13 cellular contexts compared by ENCODE assay signal in the genomic region with DNA sequence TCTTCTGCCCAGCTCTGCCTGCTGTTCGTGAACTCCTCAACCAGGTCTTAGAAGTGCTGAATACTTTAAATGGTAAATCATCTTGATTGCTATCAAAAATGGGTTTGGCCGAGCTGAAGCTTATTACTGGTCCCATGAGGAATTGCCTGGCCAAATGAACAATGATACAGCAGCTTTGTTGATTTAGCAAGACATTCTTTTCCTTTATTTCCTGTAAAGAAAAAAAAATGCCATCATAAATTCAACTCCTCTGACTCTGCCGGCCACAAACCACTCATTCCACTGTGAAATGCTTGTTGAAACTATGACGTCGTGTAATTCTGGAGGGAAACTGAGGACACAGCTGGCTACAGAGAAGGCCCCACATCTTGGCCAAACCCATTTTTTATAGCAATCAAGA.
DNase-seq lines count a peak whose midpoint lies in the region; ATAC-seq and TF ChIP-seq lines count a peak whose summit lies in the region.
"Had no signal": no experiment of that assay in that cellular context is flagged by ENCODE, and none has a peak within 500 bp of the region (broad histone marks: within the 10 kb centered on the region; RNA-seq: fewer than 3 reads in every experiment).

No MANE protein-coding gene starts in this region.

- no TSS peak for BruUV-seq in PC-3 (replicated peaks; lab: Mats Ljungman, UMichigan)

- ATAC-seq in activated CD4-positive, alpha-beta T cell treated with anti-CD3 and anti-CD28 coated beads for 36 hours = no peak
- ATAC-seq in PC-3 = peak; percentile 8; the same call in 1 of the 2 replicates
- ATAC-seq: upper lobe of right lung had no signal

- H4K20me1 ChIP-seq in PC-3 (ENCODE audit: low read length) (no peaks in the 10 kb centered on the region), SK-N-SH (ENCODE audit: insufficient read depth) (no peaks in the 10 kb centered on the region)

- H3K9me2 ChIP-seq in PC-3 (replicated peaks; ENCODE audit: low read length) (no peaks in the 10 kb centered on the region), SK-N-SH (no peaks in the 10 kb centered on the region)

- POLR2A ChIA-PET in activated CD4-positive, alpha-beta T cell treated with anti-CD3 and anti-CD28 coated beads for 36 hours (lab: Charles Lee) = interaction anchor here (1.4 kb wide), 1 partner anchor 77 kb away, joined by 3 read pairs; no protein-coding TSS in a partner anchor
- POLR2A ChIA-PET in PC-3 (lab: Charles Lee; ENCODE audit: unreplicated experiment) = no interaction called here
- POLR2A ChIA-PET in SK-N-SH (lab: Yijun Ruan, JAX) = no interaction called here

- WGBS in SK-N-SH (ENCODE audit: low lambda C conversion rate) = 73% methylated on average over 5 of the region's 5 CpGs

- H3K4me1 ChIP-seq in PC-3 (ENCODE audit: insufficient read depth, low read length) (peaks cover 49% of the 10 kb centered on the region), skeletal muscle satellite cell (ENCODE audit: control insufficient read depth, insufficient read depth, low read length) (peaks cover 29% of the 10 kb centered on the region), SK-N-SH (ENCODE audit: control insufficient read depth in 1 of 2, insufficient read depth in 2 of 2, low read depth in 1 of 2, low read length in 1 of 2) (peaks cover 0 to 6% of the 10 kb centered on the region in 2 experiments; a peak in 1 of 4 replicates)
- H3K4me1 ChIP-seq: upper lobe of right lung had no signal

- H3K9me3 Mint-ChIP-seq in activated CD4-positive, alpha-beta T cell treated with anti-CD3 and anti-CD28 coated beads for 36 hours (ENCODE audit: low read depth) = no peaks in the 10 kb centered on the region

- peaks cover 3% of the 10 kb centered on the region for H3K36me3 Mint-ChIP-seq in activated CD4-positive, alpha-beta T cell treated with anti-CD3 and anti-CD28 coated beads for 36 hours (ENCODE audit: low read depth)

- H3K9ac ChIP-seq in PC-3 (ENCODE audit: low read length) (no peak overlapping the region), skeletal muscle satellite cell (ENCODE audit: low read depth, low read length) (no peak overlapping the region), SK-N-SH (no peak overlapping the region)

- peaks cover 36% of the 10 kb centered on the region for H3K4me1 Mint-ChIP-seq in activated CD4-positive, alpha-beta T cell treated with anti-CD3 and anti-CD28 coated beads for 36 hours

- H3K27ac ChIP-seq in PC-3 (ENCODE audit: low read length) (no peak overlapping the region), SK-N-SH (ENCODE audit: low read depth in 2 of 2, low read length in 1 of 2) (no peak overlapping the region)
- H3K27ac ChIP-seq: ovary, upper lobe of right lung had no signal

- H3K27me3 Mint-ChIP-seq in activated CD4-positive, alpha-beta T cell treated with anti-CD3 and anti-CD28 coated beads for 36 hours = peaks cover 2% of the 10 kb centered on the region

- CTCF ChIA-PET in activated CD4-positive, alpha-beta T cell treated with anti-CD3 and anti-CD28 coated beads for 36 hours (lab: Charles Lee) = no interaction called here
- CTCF ChIA-PET in PC-3 (lab: Charles Lee) (no interaction called here), SK-N-SH (lab: Yijun Ruan, JAX) (no interaction called here)

- H3K27ac Mint-ChIP-seq in activated CD4-positive, alpha-beta T cell treated with anti-CD3 and anti-CD28 coated beads for 36 hours = peak overlapping the region; percentile 55

- no peaks in the 10 kb centered on the region for H3K27me3 ChIP-seq in PC-3 (ENCODE audit: low read length)
- no peaks in the 10 kb centered on the region for H3K27me3 ChIP-seq in skeletal muscle satellite cell (ENCODE audit: control insufficient read depth, insufficient read depth, low read length)
- H3K27me3 ChIP-seq in SK-N-SH (ENCODE audit: insufficient read depth) = no peaks in the 10 kb centered on the region
- H3K27me3 ChIP-seq: ovary, upper lobe of right lung had no signal

- H3F3A ChIP-seq in PC-3 (ENCODE audit: low read length, unreplicated experiment) = no peaks in the 10 kb centered on the region
- H3F3A ChIP-seq in SK-N-SH (replicated peaks; ENCODE audit: insufficient read depth) = peaks cover 3% of the 10 kb centered on the region

- H2AFZ ChIP-seq in PC-3 (ENCODE audit: low read length) = no peak overlapping the region
- H2AFZ ChIP-seq in SK-N-SH (ENCODE audit: low read depth) = no peak overlapping the region

- no peak for TF ChIP-seq RAD21 in SK-N-SH (IDR thresholded peaks at IDR 0.05; ENCODE audit: low read length)

- H3K36me3 ChIP-seq in PC-3 (ENCODE audit: low read depth, low read length) (no peaks in the 10 kb centered on the region), skeletal muscle satellite cell (ENCODE audit: insufficient read depth, low read length) (no peaks in the 10 kb centered on the region), SK-N-SH (replicated peaks in 1 of 2; ENCODE audit: control insufficient read depth in 1 of 2, insufficient read depth in 2 of 2, low read length in 1 of 2) (no peaks in the 10 kb centered on the region)
- H3K36me3 ChIP-seq: ovary, upper lobe of right lung had no signal

- H3K9me3 ChIP-seq in PC-3 (ENCODE audit: low read length) = no peaks in the 10 kb centered on the region
- no peaks in the 10 kb centered on the region for H3K9me3 ChIP-seq in skeletal muscle satellite cell (replicated peaks; ENCODE audit: low read length)
- no peaks in the 10 kb centered on the region for H3K9me3 ChIP-seq in SK-N-SH
- H3K9me3 ChIP-seq: ovary, upper lobe of right lung had no signal

- no peak for DNase-seq in activated CD4-positive, alpha-beta T cell treated with anti-CD3 and anti-CD28 coated beads for 36 hours
- no peak for DNase-seq in activated CD4-positive, alpha-beta T cell treated with anti-CD3 and anti-CD28 coated beads, Interleukin-2, amount 50 U/mL, for 1 hour
- DNase-seq in PC-3 (peak; percentile 68), fibroblast of gingiva (ENCODE audit: low read depth) (peak; percentile 59), NK-92 (lab: John Stamatoyannopoulos, UW; ENCODE audit: unreplicated experiment) (no peak), SK-N-SH (no peak), SHP77 (lab: John Stamatoyannopoulos, UW) (no peak)
- DNase-seq: activated naive CD4-positive, alpha-beta T cell; cerebellar nuclear complex; erythroblast; ovary had no signal

- H3K79me2 ChIP-seq in PC-3 (ENCODE audit: low read length) (no peaks in the 10 kb centered on the region), SK-N-SH (ENCODE audit: insufficient read depth) (no peaks in the 10 kb centered on the region)

- H3K4me3 ChIP-seq in PC-3 (ENCODE audit: low read length) = no peak overlapping the region
- H3K4me3 ChIP-seq in skeletal muscle satellite cell (ENCODE audit: low read length) = no peak overlapping the region
- no peak overlapping the region for H3K4me3 ChIP-seq in SK-N-SH (ENCODE audit: low read depth in 2 of 2, low read length in 1 of 2)
- H3K4me3 ChIP-seq: ovary, upper lobe of right lung had no signal

- TF ChIP-seq CTCF in PC-3 (conservative IDR thresholded peaks at IDR 0.05; ENCODE audit: low read depth, low read length) = no peak
- TF ChIP-seq CTCF in SK-N-SH (IDR thresholded peaks at IDR 0.05) = no peak

- intact Hi-C loops in activated CD4-positive, alpha-beta T cell treated with anti-CD3 and anti-CD28 coated beads for 36 hours (cut with DNase I, micrococcal nuclease) = no loop called here
- intact Hi-C loops in PC-3 (cut with micrococcal nuclease) = loop anchor here (10.0 kb wide), 1 partner anchor 163 kb away; no protein-coding TSS in a partner anchor

- H3K4me2 ChIP-seq in PC-3 (ENCODE audit: low read length) (no peak overlapping the region), skeletal muscle satellite cell (ENCODE audit: low read length) (peak overlapping the region; percentile 22), SK-N-SH (no peak overlapping the region)

- TF ChIP-seq EP300 in SK-N-SH (IDR thresholded peaks at IDR 0.05; ENCODE audit: borderline replicate concordance in 1 of 2, low read depth in 1 of 2, low read length in 1 of 2) = no peak

- no peak overlapping the region for H3K4me3 Mint-ChIP-seq in activated CD4-positive, alpha-beta T cell treated with anti-CD3 and anti-CD28 coated beads for 36 hours

TF ChIP-seq in SK-N-SH, 30 proteins besides CTCF, POLR2A, EP300 and RAD21:
- TF ChIP-seq FOXJ3 (CRISPR knock-in tag; IDR thresholded peaks at IDR 0.05) = no peak
- no peak for TF ChIP-seq ELF1 (IDR thresholded peaks at IDR 0.05)
- TF ChIP-seq FOXM1 (IDR thresholded peaks at IDR 0.05; ENCODE audit: low read depth) = no peak
- TF ChIP-seq YY1 (IDR thresholded peaks at IDR 0.05; ENCODE audit: low read depth) = no peak
- TF ChIP-seq EZH2phosphoT487 (IDR thresholded peaks at IDR 0.05; ENCODE audit: borderline replicate concordance, low read depth) = no peak
- TF ChIP-seq, protein P1, sequence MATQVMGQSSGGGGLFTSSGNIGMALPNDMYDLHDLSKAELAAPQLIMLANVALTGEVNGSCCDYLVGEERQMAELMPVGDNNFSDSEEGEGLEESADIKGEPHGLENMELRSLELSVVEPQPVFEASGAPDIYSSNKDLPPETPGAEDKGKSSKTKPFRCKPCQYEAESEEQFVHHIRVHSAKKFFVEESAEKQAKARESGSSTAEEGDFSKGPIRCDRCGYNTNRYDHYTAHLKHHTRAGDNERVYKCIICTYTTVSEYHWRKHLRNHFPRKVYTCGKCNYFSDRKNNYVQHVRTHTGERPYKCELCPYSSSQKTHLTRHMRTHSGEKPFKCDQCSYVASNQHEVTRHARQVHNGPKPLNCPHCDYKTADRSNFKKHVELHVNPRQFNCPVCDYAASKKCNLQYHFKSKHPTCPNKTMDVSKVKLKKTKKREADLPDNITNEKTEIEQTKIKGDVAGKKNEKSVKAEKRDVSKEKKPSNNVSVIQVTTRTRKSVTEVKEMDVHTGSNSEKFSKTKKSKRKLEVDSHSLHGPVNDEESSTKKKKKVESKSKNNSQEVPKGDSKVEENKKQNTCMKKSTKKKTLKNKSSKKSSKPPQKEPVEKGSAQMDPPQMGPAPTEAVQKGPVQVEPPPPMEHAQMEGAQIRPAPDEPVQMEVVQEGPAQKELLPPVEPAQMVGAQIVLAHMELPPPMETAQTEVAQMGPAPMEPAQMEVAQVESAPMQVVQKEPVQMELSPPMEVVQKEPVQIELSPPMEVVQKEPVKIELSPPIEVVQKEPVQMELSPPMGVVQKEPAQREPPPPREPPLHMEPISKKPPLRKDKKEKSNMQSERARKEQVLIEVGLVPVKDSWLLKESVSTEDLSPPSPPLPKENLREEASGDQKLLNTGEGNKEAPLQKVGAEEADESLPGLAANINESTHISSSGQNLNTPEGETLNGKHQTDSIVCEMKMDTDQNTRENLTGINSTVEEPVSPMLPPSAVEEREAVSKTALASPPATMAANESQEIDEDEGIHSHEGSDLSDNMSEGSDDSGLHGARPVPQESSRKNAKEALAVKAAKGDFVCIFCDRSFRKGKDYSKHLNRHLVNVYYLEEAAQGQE (IDR thresholded peaks at IDR 0.05; ENCODE audit: low read depth, low read length) = no peak

Comparison
In these comparisons a context has a peak if more than half of its experiments do, and no peak if none do; other contexts are left out.
1. DNase-seq: peak in PC-3 (single experiment) and fibroblast of gingiva (single experiment); none in activated CD4-positive, alpha-beta T cell treated with anti-CD3 and anti-CD28 coated beads for 36 hours (single experiment), activated CD4-positive, alpha-beta T cell treated with anti-CD3 and anti-CD28 coated beads, Interleukin-2, amount 50 U/mL, for 1 hour (single experiment), NK-92 (single experiment), SK-N-SH (single experiment) and SHP77 (0 of 2).